In the genomic region with DNA sequence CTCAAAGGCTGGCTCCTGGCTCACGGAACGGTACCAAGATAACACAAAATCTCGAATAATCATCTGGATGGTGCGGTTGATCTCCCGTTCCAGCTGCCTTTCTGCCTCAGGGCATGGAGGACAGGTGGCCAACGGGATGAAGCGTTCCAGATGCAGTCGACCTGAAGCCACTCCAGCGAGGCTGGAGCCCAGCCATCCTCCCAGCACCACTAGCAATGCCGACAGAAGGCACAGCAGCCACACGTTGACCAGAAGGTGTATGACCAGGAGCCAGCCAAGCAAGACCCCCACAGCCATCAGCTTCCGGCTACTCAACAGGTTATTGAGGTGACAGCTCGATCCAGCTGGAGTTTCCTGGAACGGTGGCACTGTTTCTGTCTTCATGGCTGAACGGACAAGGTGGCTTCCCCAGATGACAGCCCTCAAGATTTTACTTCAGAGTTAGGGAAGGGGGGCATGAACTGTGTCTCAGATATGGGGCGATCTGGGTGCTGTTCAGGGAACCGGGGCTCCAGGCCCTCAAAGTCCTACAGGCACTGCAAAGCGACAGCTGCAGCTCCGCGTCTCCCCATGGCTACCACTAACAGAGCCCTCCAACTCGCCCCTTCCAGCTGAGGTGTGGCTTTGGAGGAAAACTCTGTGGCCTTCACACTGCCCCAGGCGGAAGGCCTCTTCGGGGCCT, we compare ENCODE assay signal across 8 cellular contexts.
DNase-seq lines count a peak whose midpoint lies in the region; ATAC-seq, FAIRE-seq and TF ChIP-seq lines count a peak whose summit lies in the region.

No MANE protein-coding gene starts in this region.

- H3K27ac ChIP-seq in neutrophil = peak overlapping the region; percentile 89

- H3K36me3 Mint-ChIP-seq in stimulated activated naive CD8-positive, alpha-beta T cell treated with anti-CD3 and anti-CD28 coated beads, Interleukin-15, Interleukin-2, amounts not matched to agents 100 ng/mL and 50 ng/mL, for 24 hours (ENCODE audit: low read depth) = peaks cover 36% of the 10 kb centered on the region

- H3K4me3 Mint-ChIP-seq in stimulated activated naive CD8-positive, alpha-beta T cell treated with anti-CD3 and anti-CD28 coated beads, Interleukin-15, Interleukin-2, amounts not matched to agents 100 ng/mL and 50 ng/mL, for 24 hours = peak overlapping the region; percentile 82

- peak overlapping the region; percentile 88 for H3K9ac ChIP-seq in NT2/D1 (ENCODE audit: insufficient read length, low read depth)
- peak overlapping the region; percentile 97 for H3K9ac ChIP-seq in endocrine pancreas (ENCODE audit: control insufficient read depth, insufficient read depth, low read length)

- H3K4me1 ChIP-seq in NT2/D1 (ENCODE audit: insufficient read depth, insufficient read length) (peaks cover 4% of the 10 kb centered on the region), endocrine pancreas (ENCODE audit: control insufficient read depth, insufficient read depth, low read length) (no peaks in the 10 kb centered on the region), neutrophil (ENCODE audit: control insufficient read depth in 1 of 2, insufficient read depth in 1 of 2, low read depth in 1 of 2, low read length in 1 of 2) (peaks cover 12 to 20% of the 10 kb centered on the region in 2 experiments)

- H3K36me3 ChIP-seq in NT2/D1 (ENCODE audit: insufficient read depth, insufficient read length, low read length) (peaks cover 34% of the 10 kb centered on the region), endocrine pancreas (ENCODE audit: control insufficient read depth, insufficient read depth, low read length) (no peaks in the 10 kb centered on the region), neutrophil (peaks cover 41% of the 10 kb centered on the region)

- H3K27me3 ChIP-seq in NT2/D1 (ENCODE audit: insufficient read depth, insufficient read length) = peaks cover 5% of the 10 kb centered on the region
- no peaks in the 10 kb centered on the region for H3K27me3 ChIP-seq in endocrine pancreas (ENCODE audit: control insufficient read depth, insufficient read depth, low read length)
- peaks cover 29% of the 10 kb centered on the region for H3K27me3 ChIP-seq in neutrophil

- DNase-seq in stimulated activated naive CD8-positive, alpha-beta T cell treated with anti-CD3 and anti-CD28 coated beads, Interleukin-15, Interleukin-2, amounts not matched to agents 100 U/mL and 50 U/mL, for 24 hours = no peak
- DNase-seq in NT2/D1 (ENCODE audit: low read depth, low spot score) (no peak), dedifferentiated amniotic fluid mesenchymal stem cell (ENCODE audit: extremely low spot score) (no peak), HTR-8/SVneo (ENCODE audit: insufficient read length, low spot score) (no peak)

- H3K27ac Mint-ChIP-seq in stimulated activated naive CD8-positive, alpha-beta T cell treated with anti-CD3 and anti-CD28 coated beads, Interleukin-15, Interleukin-2, amounts not matched to agents 100 ng/mL and 50 ng/mL, for 24 hours = peak overlapping the region; percentile 5

- peaks cover 14% of the 10 kb centered on the region for H3K9me3 Mint-ChIP-seq in stimulated activated naive CD8-positive, alpha-beta T cell treated with anti-CD3 and anti-CD28 coated beads, Interleukin-15, Interleukin-2, amounts not matched to agents 100 ng/mL and 50 ng/mL, for 24 hours

- H3K4me3 ChIP-seq in NT2/D1 (ENCODE audit: insufficient read length, low read depth) (peak overlapping the region; percentile 76), endocrine pancreas (ENCODE audit: control insufficient read depth, insufficient read depth, low read length) (peak overlapping the region; percentile 68), neutrophil (ENCODE audit: low read depth in 1 of 2, low read length in 1 of 2) (peak overlapping the region; percentile 85 to 87)

- H3K4me1 Mint-ChIP-seq in stimulated activated naive CD8-positive, alpha-beta T cell treated with anti-CD3 and anti-CD28 coated beads, Interleukin-15, Interleukin-2, amounts not matched to agents 100 ng/mL and 50 ng/mL, for 24 hours (ENCODE audit: low read depth) = peaks cover 26% of the 10 kb centered on the region

- ATAC-seq in stimulated activated naive CD8-positive, alpha-beta T cell treated with anti-CD3 and anti-CD28 coated beads, Interleukin-15, Interleukin-2, amounts not matched to agents 100 U/mL and 50 U/mL, for 24 hours = no peak
- ATAC-seq in HG03039 (IDR thresholded peaks at IDR 0.05; ENCODE audit: unreplicated experiment) = no peak

- no peak for TF ChIP-seq CTCF in neutrophil (IDR thresholded peaks at IDR 0.05)

- no peak for FAIRE-seq in HTR-8/SVneo (lab: Jason Lieb, UNC)

- no peaks in the 10 kb centered on the region for H3K27me3 Mint-ChIP-seq in stimulated activated naive CD8-positive, alpha-beta T cell treated with anti-CD3 and anti-CD28 coated beads, Interleukin-15, Interleukin-2, amounts not matched to agents 100 ng/mL and 50 ng/mL, for 24 hours

- H3K9me3 ChIP-seq in NT2/D1 (ENCODE audit: insufficient read depth, low read length) = peaks cover 21% of the 10 kb centered on the region; the same call in 1 of the 2 replicates
- no peaks in the 10 kb centered on the region for H3K9me3 ChIP-seq in endocrine pancreas (ENCODE audit: control insufficient read depth, low read length)
- no peaks in the 10 kb centered on the region for H3K9me3 ChIP-seq in neutrophil
